In the genomic region with DNA sequence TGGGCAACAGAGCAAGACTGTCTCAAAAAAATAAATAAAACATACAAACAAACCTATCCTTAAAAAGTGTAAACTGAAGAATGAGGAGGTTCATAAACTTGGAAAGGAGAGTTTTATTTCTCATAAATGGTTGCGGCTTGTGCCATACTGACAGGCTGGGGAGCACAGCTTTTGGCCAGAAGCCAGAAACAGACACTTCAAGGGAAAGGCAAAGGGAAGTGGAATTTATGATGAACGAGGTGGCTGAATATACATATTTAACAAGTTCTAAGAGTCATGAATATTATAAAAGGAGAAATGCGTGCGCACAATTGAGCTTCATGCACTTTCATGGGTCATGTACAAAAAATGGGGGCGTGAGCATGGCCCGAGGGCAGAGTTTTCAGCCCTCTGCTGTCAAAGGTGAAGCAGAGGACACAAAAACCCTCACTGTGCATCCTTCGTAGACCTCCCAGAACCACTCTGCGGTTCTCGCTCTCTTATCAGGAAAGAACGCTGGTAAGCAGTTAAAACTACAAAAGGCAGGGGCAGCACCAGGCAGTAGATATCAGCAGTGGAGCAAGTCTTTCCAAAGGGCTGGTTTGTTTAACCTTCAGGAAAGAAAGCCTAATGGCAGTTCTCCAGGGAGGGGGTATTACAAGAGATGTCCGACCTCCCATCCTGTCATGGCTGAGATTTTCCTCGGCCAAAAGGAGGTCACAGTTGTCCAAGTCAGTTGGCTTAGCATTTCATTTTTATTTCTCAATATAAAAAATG, we compare ENCODE assay signal across 30 cellular contexts. TPM values are rescaled to one million over a fixed set of nuclear protein-coding genes. Genes with fewer than 3 reads are reported as not detected.
DNase-seq lines count a peak whose midpoint lies in the region; ATAC-seq, FAIRE-seq and TF ChIP-seq lines count a peak whose summit lies in the region.
"Had no signal": no experiment of that assay in that cellular context is flagged by ENCODE, and none has a peak within 500 bp of the region (broad histone marks: within the 10 kb centered on the region; RNA-seq: fewer than 3 reads in every experiment).

No MANE protein-coding gene starts in this region.

- no peak overlapping the region for H3K4me2 ChIP-seq in HepG2 (ENCODE audit: low read depth, low read length)
- H3K4me2 ChIP-seq: KMS-11, neural progenitor cell, SK-N-SH had no signal

- H2AFZ ChIP-seq in HepG2 (ENCODE audit: low read length) = no peak overlapping the region
- H2AFZ ChIP-seq: neural progenitor cell had no signal

- H3K27ac Mint-ChIP-seq in T-helper 17 cell = peak overlapping the region; percentile 24
- H3K27ac Mint-ChIP-seq: activated CD8-positive, alpha-beta T cell treated with anti-CD3 and anti-CD28 coated beads, Interleukin-2, amount 10 ng/mL, durations not matched to agents 7 days and 5 days; activated naive CD4-positive, alpha-beta T cell treated with anti-CD3 and anti-CD28 coated beads, Interleukin-2, amount 10 ng/mL, durations not matched to agents 7 days and 5 days; CD8-positive, alpha-beta T cell; neural progenitor cell; stimulated activated memory B cell treated with anti-CD40 and anti-IgM and Interleukin-4, amounts not matched to agents 10 μg/mL and 1 μg/mL and 100 μg/mL, for 72 hours had no signal

- no peaks in the 10 kb centered on the region for H3K27me3 Mint-ChIP-seq in T-helper 17 cell
- H3K27me3 Mint-ChIP-seq: activated naive CD4-positive, alpha-beta T cell treated with anti-CD3 and anti-CD28 coated beads, Interleukin-2, amount 10 ng/mL, durations not matched to agents 7 days and 5 days; central memory CD8-positive, alpha-beta T cell; stimulated activated memory B cell treated with anti-CD40 and anti-IgM and Interleukin-4, amounts not matched to agents 10 μg/mL and 1 μg/mL and 100 μg/mL, for 72 hours had no signal

- no peak overlapping the region for H3K4me3 Mint-ChIP-seq in T-helper 17 cell
- H3K4me3 Mint-ChIP-seq: activated CD8-positive, alpha-beta T cell treated with anti-CD3 and anti-CD28 coated beads, Interleukin-2, amount 10 ng/mL, durations not matched to agents 7 days and 5 days; activated naive CD4-positive, alpha-beta T cell treated with anti-CD3 and anti-CD28 coated beads, Interleukin-2, amount 10 ng/mL, durations not matched to agents 7 days and 5 days; CD8-positive, alpha-beta T cell; central memory CD8-positive, alpha-beta T cell; neural progenitor cell; stimulated activated memory B cell treated with anti-CD40 and anti-IgM and Interleukin-4, amounts not matched to agents 10 μg/mL and 1 μg/mL and 100 μg/mL, for 72 hours had no signal

- intact Hi-C loops in HepG2 (cut with micrococcal nuclease; ENCODE audit: unreplicated experiment) = no loop called here
- intact Hi-C loops in heart right ventricle (cut with DNase I) = no loop called here
- intact Hi-C loops in vagina (cut with DNase I) = no loop called here

- TF ChIP-seq CTCF in liver (IDR thresholded peaks at IDR 0.05; ENCODE audit: low read depth, low read length, missing input control) (no peak), HepG2 (CRISPR knock-in tag; IDR thresholded peaks at IDR 0.05) (no peak), heart right ventricle (IDR thresholded peaks at IDR 0.05) (no peak), vagina (IDR thresholded peaks at IDR 0.05) (no peak)

- no peaks in the 10 kb centered on the region for H3K27me3 ChIP-seq in liver (ENCODE audit: control insufficient read depth in 4 of 4, insufficient read depth in 4 of 4, low read length in 3 of 4)
- H3K27me3 ChIP-seq in HepG2 (ENCODE audit: control insufficient read depth in 1 of 2, insufficient read depth in 2 of 2, low read length in 2 of 2) = no peaks in the 10 kb centered on the region
- no peaks in the 10 kb centered on the region for H3K27me3 ChIP-seq in heart right ventricle
- H3K27me3 ChIP-seq in vagina = no peaks in the 10 kb centered on the region
- H3K27me3 ChIP-seq: foreskin keratinocyte, neural progenitor cell had no signal

- DNase-seq in HepG2 (ENCODE audit: low spot score) (no peak), T-helper 17 cell (no peak), heart right ventricle (no peak), vagina (ENCODE audit: extremely low spot score in 2 of 2) (no peak), LoVo (ENCODE audit: low spot score) (no peak), ACHN (no peak), RPMI8226 (no peak)
- DNase-seq: activated CD4-positive, CD25-positive, alpha-beta regulatory T cell; activated CD8-positive, alpha-beta T cell treated with anti-CD3 and anti-CD28 coated beads, Interleukin-2, amount 10 ng/mL, durations not matched to agents 7 days and 5 days; activated naive CD4-positive, alpha-beta T cell treated with anti-CD3 and anti-CD28 coated beads, Interleukin-2, amount 10 ng/mL, durations not matched to agents 7 days and 5 days; activated T-cell treated with anti-CD3 and anti-CD28 coated beads, Interleukin-2, amount 50 U/mL, for 1 hour; aorta; CD8-positive, alpha-beta T cell; DMS79; effector CD4-positive, alpha-beta T cell; foreskin keratinocyte; islet precursor cell; NCI-H1105 treated with DMSO at 0.1 percent for 48 hours; NCI-H2081; psoas muscle; SK-N-SH; stimulated activated CD4-positive, alpha-beta T cell treated with anti-CD3 and anti-CD28 coated beads, Interleukin-2, amount 100 ng/mL, for 24 hours had no signal

- no peak for TF ChIP-seq POLR2A in HepG2 (IDR thresholded peaks at IDR 0.05; ENCODE audit: insufficient read depth in 1 of 2, low read depth in 2 of 2, low read length in 2 of 2)
- no peak for TF ChIP-seq POLR2A in vagina (IDR thresholded peaks at IDR 0.05)

- H3K9ac ChIP-seq in liver (ENCODE audit: low read depth in 1 of 2, low read length in 2 of 2) (no peak overlapping the region), HepG2 (ENCODE audit: insufficient read depth, low read depth, low read length) (no peak overlapping the region)
- H3K9ac ChIP-seq: KMS-11, neural progenitor cell, SK-N-SH had no signal

- H3K4me1 ChIP-seq in liver (ENCODE audit: control insufficient read depth in 4 of 4, insufficient read depth in 4 of 4, low read length in 3 of 4) = no peaks in the 10 kb centered on the region
- no peaks in the 10 kb centered on the region for H3K4me1 ChIP-seq in HepG2 (ENCODE audit: insufficient read depth, low read length)
- H3K4me1 ChIP-seq in heart right ventricle = peaks cover 0 to 17% (median 5%) of the 10 kb centered on the region in 9 donors
- H3K4me1 ChIP-seq in vagina = peaks cover 11% of the 10 kb centered on the region
- H3K4me1 ChIP-seq: foreskin keratinocyte, neural progenitor cell, psoas muscle had no signal

- POLR2A ChIA-PET in HepG2 (lab: Yijun Ruan, JAX) = no interaction called here

- H3K9me3 ChIP-seq in liver (ENCODE audit: control insufficient read depth in 4 of 4, low read length in 3 of 4) (peaks cover 0 to 6% (median 5%) of the 10 kb centered on the region in 4 donors), HepG2 (ENCODE audit: low read length) (peaks cover 7% of the 10 kb centered on the region; the same call in 1 of the 2 replicates), T-helper 17 cell (ENCODE audit: control insufficient read depth, low read length, poor library complexity, severe bottlenecking) (no peaks in the 10 kb centered on the region), heart right ventricle (peaks cover 0 to 7% (median 0%) of the 10 kb centered on the region in 11 donors), vagina (no peaks in the 10 kb centered on the region)
- H3K9me3 ChIP-seq: psoas muscle, SK-N-SH had no signal

- 79% methylated on average over 12 of the region's 12 CpGs for WGBS in liver
- WGBS in HepG2 (ENCODE audit: low lambda C conversion rate) = 95% methylated on average over 12 of the region's 12 CpGs
- WGBS in heart right ventricle, 2 donors = 50 to 62% methylated on average over 12 of the region's 12 CpGs

- peaks cover 2% of the 10 kb centered on the region for H3K79me2 ChIP-seq in HepG2 (ENCODE audit: insufficient read depth, low read length)

- no peaks in the 10 kb centered on the region for H4K20me1 ChIP-seq in HepG2 (ENCODE audit: insufficient read depth, low read length)

- ATAC-seq in HepG2 (no peak), T-helper 17 cell (no peak), heart right ventricle (peak in 7 of 8 donors; percentile 35 to 81 (median 52))
- ATAC-seq: activated CD8-positive, alpha-beta T cell treated with anti-CD3 and anti-CD28 coated beads, Interleukin-2, amount 10 ng/mL, durations not matched to agents 7 days and 5 days; CD8-positive, alpha-beta T cell; foreskin keratinocyte; stimulated activated memory B cell treated with anti-CD40 and anti-IgM and Interleukin-4, amounts not matched to agents 10 μg/mL and 1 μg/mL and 100 μg/mL, for 72 hours had no signal

- in situ Hi-C loops in HepG2 (cut with HindIII; ENCODE audit: extremely low pct_ligation_motif_present, low pct_unique_long_range_greater_than_20kb) = no loop called here
- in situ Hi-C loops in ACHN (cut with HindIII; ENCODE audit: low pct_ligation_motif_present, low pct_unique_long_range_greater_than_20kb, low sequenced_read_pairs) = no loop called here

- CTCF ChIA-PET in HepG2 (lab: Yijun Ruan, JAX; ENCODE audit: low intra/inter-chr PET ratio, low total read pairs) = no interaction called here

- BruUV-seq in HepG2 (replicated peaks; lab: Mats Ljungman, UMichigan) = no TSS peak

- H3K4me3 ChIP-seq in liver (ENCODE audit: low read depth in 1 of 3, low read length in 3 of 3) (no peak overlapping the region), HepG2 (replicated peaks in 1 of 3; ENCODE audit: insufficient read depth in 1 of 3, low read depth in 2 of 3, low read length in 3 of 3) (no peak overlapping the region), heart right ventricle (no peak overlapping the region), vagina (no peak overlapping the region)
- H3K4me3 ChIP-seq: neural progenitor cell, psoas muscle, skin epidermis had no signal

- H3K4me1 Mint-ChIP-seq in T-helper 17 cell = peaks cover 9% of the 10 kb centered on the region

- TF ChIP-seq RAD21 in liver (IDR thresholded peaks at IDR 0.05) (no peak), HepG2 (CRISPR knock-in tag; IDR thresholded peaks at IDR 0.05) (no peak)

- no peak for TF ChIP-seq EP300 in HepG2 (IDR thresholded peaks at IDR 0.05; ENCODE audit: low read depth in 2 of 2, low read length in 2 of 2)
- TF ChIP-seq EP300 in HepG2 (CRISPR knock-in tag; IDR thresholded peaks at IDR 0.05; ENCODE audit: borderline replicate concordance) = no peak

- H3K36me3 Mint-ChIP-seq in T-helper 17 cell (ENCODE audit: low read depth) = peaks cover 2% of the 10 kb centered on the region

- H3K27ac ChIP-seq in liver (ENCODE audit: low read depth in 1 of 2, low read length in 2 of 2) (no peak overlapping the region), HepG2 (ENCODE audit: extremely low read length, insufficient read depth, low read length) (no peak overlapping the region), heart right ventricle (peak overlapping the region in 4 of 10 donors; percentile 10 to 46 (median 30)), vagina (peak overlapping the region; percentile 4)
- H3K27ac ChIP-seq: foreskin keratinocyte, KMS-11, neural progenitor cell, psoas muscle, skin epidermis had no signal

- H3K36me3 ChIP-seq in liver (ENCODE audit: control insufficient read depth in 4 of 4, insufficient read depth in 3 of 4, low read depth in 1 of 4, low read length in 3 of 4) = peaks cover 0 to 7% (median 4%) of the 10 kb centered on the region in 4 donors
- peaks cover 4 to 26% of the 10 kb centered on the region in 2 experiments for H3K36me3 ChIP-seq in HepG2 (replicated peaks in 1 of 2; ENCODE audit: control insufficient read depth in 1 of 2, insufficient read depth in 2 of 2, low read length in 2 of 2)
- peaks cover 0 to 7% (median 0%) of the 10 kb centered on the region in 9 donors for H3K36me3 ChIP-seq in heart right ventricle
- no peaks in the 10 kb centered on the region for H3K36me3 ChIP-seq in vagina
- H3K36me3 ChIP-seq: neural progenitor cell had no signal

- no peak for FAIRE-seq in HepG2 (lab: Jason Lieb, UNC)
- FAIRE-seq: GM12892, GM19239 had no signal

RNA-seq across cellular contexts. Expression of a gene that starts 29.1 kb away (rescaled TPM):
- 10 to 100 TPM; 20.2 to 30.0 TPM for total RNA-seq in liver
- polyA plus RNA-seq in liver = 10 to 100 TPM; 12.1 to 29.7 TPM
- 31.9 and 35.7 TPM in 2 replicates for total RNA-seq in HepG2 (2016; rRNA removed; fragmentation: Illumina TruSeq; extraction: Trizol)
- total RNA-seq in HepG2 (2016; cell fraction: cytosol; rRNA removed; fragmentation: Illumina TruSeq; extraction: Trizol; ENCODE audit: low read depth) = 8.8 and 9.3 TPM in 2 replicates
- total RNA-seq in HepG2 (2016; cell fraction: insoluble cytoplasmic fraction; rRNA removed; fragmentation: Illumina TruSeq; extraction: Trizol) = 35.1 and 35.8 TPM in 2 replicates
- 12.0 and 14.2 TPM in 2 replicates for total RNA-seq in HepG2 (2016; cell fraction: membrane; rRNA removed; fragmentation: Illumina TruSeq; extraction: Trizol)
- 36.5 and 38.2 TPM in 2 replicates for total RNA-seq in HepG2 (2016; cell fraction: nucleus; rRNA removed; fragmentation: Illumina TruSeq; extraction: Trizol)
- 20.7 and 25.8 TPM in 2 replicates for polyA plus RNA-seq in HepG2 (2011; rRNA removed)
- 13.1 and 18.4 TPM in 2 replicates for polyA plus RNA-seq in HepG2 (2011; cell fraction: cytosol; rRNA removed)
- 45.4 and 46.7 TPM in 2 replicates for polyA plus RNA-seq in HepG2 (2011; cell fraction: nucleus; rRNA removed)
- 43.3 and 56.0 TPM in 2 replicates for polyA plus RNA-seq in HepG2 (2012)
- polyA plus RNA-seq in HepG2 (2016; cell fraction: cytosol; fragmentation: Illumina TruSeq; extraction: Trizol; ENCODE audit: low read depth) = 5.2 and 6.3 TPM in 2 replicates
- polyA plus RNA-seq in HepG2 (2016; cell fraction: insoluble cytoplasmic fraction; fragmentation: Illumina TruSeq; extraction: Trizol; ENCODE audit: low read depth) = 36.1 and 36.2 TPM in 2 replicates
- polyA plus RNA-seq in HepG2 (2016; cell fraction: membrane; fragmentation: Illumina TruSeq; extraction: Trizol; ENCODE audit: low read depth) = 8.4 and 9.7 TPM in 2 replicates
- 31.0 and 33.2 TPM in 2 replicates for polyA plus RNA-seq in HepG2 (2016; cell fraction: nucleus; fragmentation: Illumina TruSeq; extraction: Trizol; ENCODE audit: insufficient read depth, low read depth)
- 2.2 and 5.5 TPM in 2 replicates for polyA minus RNA-seq in HepG2 (2011; rRNA and poly(A)+ RNA removed; ENCODE audit: low replicate concordance)
- 8.7 and 13.5 TPM in 2 replicates for polyA minus RNA-seq in HepG2 (2011; cell fraction: cytosol; rRNA and poly(A)+ RNA removed)
- polyA minus RNA-seq in HepG2 (2011; cell fraction: nucleus; rRNA and poly(A)+ RNA removed) = 115 and 125 TPM in 2 replicates
- 10 to 100 TPM; 15.2 to 17.2 TPM for total RNA-seq in T-helper 17 cell
- total RNA-seq in heart right ventricle = 10 to 100 TPM; 30.6 to 51.3 (median 44.2) TPM
- 10 to 100 TPM; 16.3 to 56.3 TPM for polyA plus RNA-seq in heart right ventricle
- total RNA-seq in vagina = 39.0 TPM

Comparison
In these comparisons a context has a peak if more than half of its experiments do, and no peak if none do; other contexts are left out.
1. ATAC-seq: peak in heart right ventricle (7 of 8); none in HepG2 (single experiment) and T-helper 17 cell (single experiment).